In genomic region chr12:2064078-2064507, GRCh38 we compare ENCODE assay signal across 9 cellular contexts. TPM values are rescaled to one million over a fixed set of nuclear protein-coding genes. Genes with fewer than 3 reads are reported as not detected.
DNase-seq lines count a peak whose midpoint lies in the region; ATAC-seq and TF ChIP-seq lines count a peak whose summit lies in the region.
"Had no signal": no experiment of that assay in that cellular context is flagged by ENCODE, and none has a peak within 500 bp of the region (broad histone marks: within the 10 kb centered on the region; RNA-seq: fewer than 3 reads in every experiment).

No MANE protein-coding gene starts in this region.

- peak overlapping the region in 3 of 5 donors; percentile 26 to 69 (median 55) for H3K27ac ChIP-seq in stomach

- WGBS in stomach, 5 donors: 30 to 44% (median 34%) methylated on average over 5 of the region's 5 CpGs

- intact Hi-C loops in stomach (cut with DNase I; ENCODE audit: low total_unique reads): no loop called here

- TF ChIP-seq EP300 in stomach (IDR thresholded peaks at IDR 0.05): no peak

- H3K4me3 ChIP-seq in stomach: peak overlapping the region in 2 of 4 donors; percentile 1 to 8

- ATAC-seq in activated CD4-positive, CD25-positive, alpha-beta regulatory T cell treated with anti-CD3 and anti-CD28 coated beads, Interleukin-2, amount 50 U/mL, for 24 hours: peak; percentile 80 to 83
- no peak for ATAC-seq in HG03045 (IDR thresholded peaks at IDR 0.05; ENCODE audit: unreplicated experiment)
- ATAC-seq: Panc1 had no signal

- peaks cover 0 to 10% (median 6%) of the 10 kb centered on the region in 3 donors for H3K27me3 ChIP-seq in stomach

- peaks cover 5 to 38% (median 17%) of the 10 kb centered on the region in 4 donors for H3K4me1 ChIP-seq in stomach

- H3K9me3 ChIP-seq in stomach: peaks cover 0 to 1% (median under 1%) of the 10 kb centered on the region in 4 donors

- no peak for TF ChIP-seq POLR2A in stomach (IDR thresholded peaks at IDR 0.05)

- H3K36me3 ChIP-seq in stomach: no peaks in the 10 kb centered on the region

- DNase-seq in activated CD4-positive, CD25-positive, alpha-beta regulatory T cell (lab: John Stamatoyannopoulos, UW): no peak
- peak; percentile 53 for DNase-seq in RPMI8226
- DNase-seq in fibroblast of peridontal ligament (ENCODE audit: extremely low read depth): peak; percentile 33
- DNase-seq in stomach: no peak
- no peak for DNase-seq in NCI-H187 treated with DMSO at 0.1 percent for 48 hours (lab: John Stamatoyannopoulos, UW)
- no peak for DNase-seq in NCI-H2227 treated with DMSO at 0.1 percent for 48 hours (lab: John Stamatoyannopoulos, UW)

- TF ChIP-seq CTCF in stomach (IDR thresholded peaks at IDR 0.05): no peak

RNA-seq across cellular contexts. Expression of gene CACNA1C, which starts 11.3 kb away (rescaled TPM):
- 10 to 100 TPM in 3 of 5 donors, 1 to 10 TPM in 2; 6.7 to 55.8 (median 23.7) TPM for total RNA-seq in stomach
- 1 to 10 TPM in 1 of 3 donors, under 1 TPM in 2; 0.31 to 2.8 (median 0.93) TPM for polyA plus RNA-seq in stomach

RNA-seq across cellular contexts. Expression of gene DCP1B, which starts 59.8 kb away (rescaled TPM):
- 10 to 100 TPM in 4 of 5 donors, not detected in 1; 16.0 to 43.2 (median 28.4) TPM for total RNA-seq in stomach
- 1 to 10 TPM; 5.8 to 9.3 (median 6.5) TPM for polyA plus RNA-seq in stomach

Comparison
In these comparisons a context has a peak if more than half of its experiments do, and no peak if none do; other contexts are left out.
1. DNase-seq: peak in RPMI8226 (single experiment) and fibroblast of peridontal ligament (single experiment); none in activated CD4-positive, CD25-positive, alpha-beta regulatory T cell (0 of 4), stomach (single experiment), NCI-H187 treated with DMSO at 0.1 percent for 48 hours (single experiment) and NCI-H2227 treated with DMSO at 0.1 percent for 48 hours (single experiment).